Comparison of ENCODE assay signal across 12 cellular contexts in the genomic region with DNA sequence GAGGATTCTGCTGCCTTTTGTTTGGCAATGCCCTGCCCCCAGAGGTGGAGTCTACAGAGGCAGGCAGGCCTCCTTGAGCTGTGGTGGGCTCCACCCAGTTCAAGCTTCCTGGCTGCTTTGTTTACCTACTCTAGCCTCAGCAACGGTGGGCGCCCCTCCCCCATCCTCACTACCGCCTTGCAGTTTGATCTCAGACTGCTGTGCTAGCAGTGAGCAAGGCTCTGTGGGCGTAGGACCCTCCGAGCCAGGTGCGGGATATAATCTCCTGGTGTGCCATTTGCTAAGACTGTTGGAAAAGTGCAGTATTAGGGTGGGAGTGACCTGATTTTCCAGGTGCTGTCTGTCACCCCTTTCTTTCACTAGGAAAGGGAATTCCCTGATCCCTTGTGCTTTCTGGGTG. TPM values are rescaled to one million over a fixed set of nuclear protein-coding genes. Genes with fewer than 3 reads are reported as not detected.
"Had no signal": no experiment of that assay in that cellular context is flagged by ENCODE, and none has a peak within 500 bp of the region (broad histone marks: within the 10 kb centered on the region; RNA-seq: fewer than 3 reads in every experiment).

No MANE protein-coding gene starts in this region.

RNA-seq across cellular contexts. Expression of gene DDC, which starts 11.2 kb away (rescaled TPM):
- total RNA-seq: activated naive CD8-positive, alpha-beta T cell treated with anti-CD3 and anti-CD28 coated beads, Interleukin-2, amount 10 ng/mL, durations not matched to agents 7 days and 5 days; activated T-cell treated with anti-CD3 and anti-CD28 coated beads, Interleukin-2, amount 50 U/mL, for 72 hours; activated T-helper 1 cell treated with anti-CD3 and anti-CD28 coated beads, Interleukin-12 subunit alpha, Interleukin-12 subunit beta, Interleukin-2, Interleukin-4 antibody, amounts not matched to agents 30 ng/mL and 10 ng/mL and 1 ng/mL, durations not matched to agents 14 hours and 24 hours and 36 hours; activated T-helper 17 cell treated with anti-CD3 and anti-CD28 coated beads, Interleukin-2, amount 50 U/mL, for 72 hours; activated T-helper 2 cell treated with anti-CD3 and anti-CD28 coated beads, Interferon-gamma antibody, Interleukin-2, Interleukin-4, amounts not matched to agents 10 μg/mL and 5 μg/mL and 100 μg/mL, durations not matched to agents 14 hours and 24 hours and 36 hours; aorta; ascending aorta; astrocyte; bronchial epithelial cell; cardiac muscle cell; cardiac septum; chondrocyte had no signal
- polyA plus RNA-seq: cardiac muscle cell had no signal
